Comparison of ENCODE assay signal across 8 cellular contexts in genomic region chr2:104378853-104379374, GRCh38.
DNase-seq lines count a peak whose midpoint lies in the region; ATAC-seq, FAIRE-seq and TF ChIP-seq lines count a peak whose summit lies in the region.

No MANE protein-coding gene starts in this region.

- no peak for TF ChIP-seq RAD21 in A549 (conservative IDR thresholded peaks at IDR 0.05 in 1 of 2, IDR thresholded peaks at IDR 0.05 in 1 of 2)

- no peaks in the 10 kb centered on the region for H3K9me3 ChIP-seq in A549

- POLR2A ChIA-PET in A549 (lab: Yijun Ruan, JAX) = no interaction called here

- H3K4me1 ChIP-seq in A549 = no peaks in the 10 kb centered on the region

- 2% methylated on average over 3 of the region's 3 CpGs for WGBS in A549 (ENCODE audit: missing lambda C conversion rate)

- peak overlapping the region; percentile 49 to 67; a peak in 3 of 6 replicates for H3K27ac ChIP-seq in A549

- peak overlapping the region; percentile 30; the same call in 2 of the 3 replicates for H3K4me3 ChIP-seq in A549
- H3K4me3 ChIP-seq in GM12865 (ENCODE audit: low read depth, low read length) = no peak overlapping the region

- peak; percentile 64 to 88; a peak in 5 of 6 replicates for ATAC-seq in A549
- peak; percentile 62 for ATAC-seq in HG03571 (IDR thresholded peaks at IDR 0.05; ENCODE audit: unreplicated experiment)
- ATAC-seq in GM18517 (IDR thresholded peaks at IDR 0.05; ENCODE audit: unreplicated experiment) = no peak

- no peak for FAIRE-seq in A549 (lab: Jason Lieb, UNC)

- CTCF ChIA-PET in A549 (lab: Yijun Ruan, JAX) = no interaction called here

- no peak for TF ChIP-seq EP300 in A549 (IDR thresholded peaks at IDR 0.05)

- no peak for TF ChIP-seq CTCF in A549 (IDR thresholded peaks at IDR 0.05)
- no peak for TF ChIP-seq CTCF in GM12865 (IDR thresholded peaks at IDR 0.05; ENCODE audit: insufficient read depth, low read depth, low read length, missing control alignments)

- peak overlapping the region; percentile 48 for H3K4me2 ChIP-seq in A549

- TF ChIP-seq POLR2A in A549 (IDR thresholded peaks at IDR 0.05; ENCODE audit: low read length) = no peak

- DNase-seq in A549 (ENCODE audit: low read depth in 1 of 2, low spot score in 1 of 2) (peak; percentile 19 to 26), GM12865 (ENCODE audit: low read depth) (peak; percentile 18), RPMI8226 (peak; percentile 4), ecto neural progenitor cell (ENCODE audit: low spot score) (peak; percentile 54), mucosa of gallbladder (ENCODE audit: low spot score) (peak; percentile 27), NCI-H2196 treated with DMSO at 0.1 percent for 48 hours (lab: John Stamatoyannopoulos, UW; ENCODE audit: unreplicated experiment) (no peak)

TF ChIP-seq in A549, 52 proteins besides CTCF, POLR2A, EP300 and RAD21:
- TF ChIP-seq ESRRA (IDR thresholded peaks at IDR 0.05; ENCODE audit: borderline replicate concordance, low read length) (no peak), BCL3 (IDR thresholded peaks at IDR 0.05) (no peak), FOSB (CRISPR knock-in tag; IDR thresholded peaks at IDR 0.05) (no peak), CEBPB (IDR thresholded peaks at IDR 0.05) (no peak), HEYL (CRISPR knock-in tag; IDR thresholded peaks at IDR 0.05) (no peak), CBX2 (IDR thresholded peaks at IDR 0.05; ENCODE audit: borderline replicate concordance, low read depth) (no peak), HOXB5 (CRISPR knock-in tag; IDR thresholded peaks at IDR 0.05) (no peak), HOXA7 (CRISPR knock-in tag; IDR thresholded peaks at IDR 0.05) (no peak), EHMT2 (IDR thresholded peaks at IDR 0.05; ENCODE audit: low read depth) (peak; percentile 31; the same call in 1 of the 2 replicates)
